ENCODE assay signal across 9 cellular contexts in the genomic region with DNA sequence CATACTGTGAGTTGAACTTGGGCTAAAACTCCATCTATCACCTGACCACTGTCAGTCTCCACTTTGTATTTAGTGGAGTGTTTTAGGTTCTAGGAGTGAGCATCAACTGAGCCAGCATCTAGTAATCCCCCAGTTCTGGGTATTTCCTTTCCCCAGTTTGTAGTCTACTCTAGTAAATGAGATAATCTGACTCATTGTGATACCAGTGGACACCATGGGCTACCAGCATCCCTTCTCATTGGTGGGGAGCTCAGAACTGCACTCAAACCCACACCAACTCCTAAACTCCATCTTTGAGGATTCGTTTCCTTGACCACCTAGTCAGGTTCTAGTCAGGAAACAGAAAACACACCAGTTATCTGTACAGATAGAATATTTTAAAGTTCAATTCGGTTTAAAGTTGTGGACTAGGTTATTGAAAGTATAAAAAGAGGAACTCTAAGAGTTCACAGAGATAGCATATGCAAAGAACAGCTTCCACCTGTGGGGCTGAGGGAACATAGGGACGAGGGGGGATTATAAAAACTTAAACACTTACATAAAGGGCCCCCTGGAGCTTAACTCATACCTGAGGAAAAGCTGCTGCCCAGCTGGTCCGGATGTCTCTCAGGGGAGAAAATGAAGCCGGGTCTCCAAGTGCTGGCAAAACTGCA. TPM values are rescaled to one million over a fixed set of nuclear protein-coding genes. Genes with fewer than 3 reads are reported as not detected.
DNase-seq lines count a peak whose midpoint lies in the region; ATAC-seq and FAIRE-seq lines count a peak whose summit lies in the region.
"Had no signal": no experiment of that assay in that cellular context is flagged by ENCODE, and none has a peak within 500 bp of the region (broad histone marks: within the 10 kb centered on the region; RNA-seq: fewer than 3 reads in every experiment).

No MANE protein-coding gene starts in this region.

- H3K27me3 ChIP-seq in ectodermal cell (ENCODE audit: control insufficient read depth, insufficient read depth, low read length, poor library complexity, severe bottlenecking) = no peaks in the 10 kb centered on the region

- H3K4me1 ChIP-seq in ectodermal cell (ENCODE audit: control insufficient read depth, insufficient read depth, low read length) = no peaks in the 10 kb centered on the region

- 90 to 95% methylated on average over 5 of the region's 5 CpGs for WGBS in ectodermal cell, 2 experiments

- H3K4me3 ChIP-seq in ectodermal cell (ENCODE audit: insufficient read depth, low read depth, low read length) = peak overlapping the region; percentile 24

- FAIRE-seq in RCC 7860 (lab: Jason Lieb, UNC) = no peak
- FAIRE-seq: keratinocyte had no signal

- H3K9me3 ChIP-seq in ectodermal cell (ENCODE audit: control insufficient read depth, low read length) = no peaks in the 10 kb centered on the region

- DNase-seq in RCC 7860 (ENCODE audit: low spot score) (no peak), OCI-M1 (lab: John Stamatoyannopoulos, UW) (no peak), DMS53 (lab: John Stamatoyannopoulos, UW) (no peak)
- DNase-seq in activated effector memory CD4-positive, alpha-beta T cell treated with anti-CD3 and anti-CD28 coated beads, Interleukin-2, amount 50 U/mL, for 16 hours = no peak

- peak; percentile 80 for ATAC-seq in GM18508 (IDR thresholded peaks at IDR 0.05; ENCODE audit: insufficient read depth, unreplicated experiment)
- ATAC-seq in GM21390 (IDR thresholded peaks at IDR 0.05; ENCODE audit: unreplicated experiment) = peak; percentile 88
- peak; percentile 95 for ATAC-seq in HG03342 (IDR thresholded peaks at IDR 0.05; ENCODE audit: unreplicated experiment)

- no peak overlapping the region for H3K27ac ChIP-seq in ectodermal cell (ENCODE audit: insufficient read depth, low read depth, low read length, poor library complexity, severe bottlenecking)

- peaks cover 7% of the 10 kb centered on the region for H3K36me3 ChIP-seq in ectodermal cell (ENCODE audit: control insufficient read depth, insufficient read depth, low read length)

RNA-seq across cellular contexts. Expression of a gene that starts 36.0 kb away (rescaled TPM):
- polyA plus RNA-seq in ectodermal cell (2013, experiment 1 of 4) = 31.5 TPM
- 30.7 TPM for polyA plus RNA-seq in ectodermal cell (2013, experiment 2 of 4)
- polyA plus RNA-seq in ectodermal cell (2013, experiment 3 of 4) = 26.6 TPM
- 30.2 TPM for polyA plus RNA-seq in ectodermal cell (2013, experiment 4 of 4)
